19 cellular contexts compared by ENCODE assay signal in the genomic region with DNA sequence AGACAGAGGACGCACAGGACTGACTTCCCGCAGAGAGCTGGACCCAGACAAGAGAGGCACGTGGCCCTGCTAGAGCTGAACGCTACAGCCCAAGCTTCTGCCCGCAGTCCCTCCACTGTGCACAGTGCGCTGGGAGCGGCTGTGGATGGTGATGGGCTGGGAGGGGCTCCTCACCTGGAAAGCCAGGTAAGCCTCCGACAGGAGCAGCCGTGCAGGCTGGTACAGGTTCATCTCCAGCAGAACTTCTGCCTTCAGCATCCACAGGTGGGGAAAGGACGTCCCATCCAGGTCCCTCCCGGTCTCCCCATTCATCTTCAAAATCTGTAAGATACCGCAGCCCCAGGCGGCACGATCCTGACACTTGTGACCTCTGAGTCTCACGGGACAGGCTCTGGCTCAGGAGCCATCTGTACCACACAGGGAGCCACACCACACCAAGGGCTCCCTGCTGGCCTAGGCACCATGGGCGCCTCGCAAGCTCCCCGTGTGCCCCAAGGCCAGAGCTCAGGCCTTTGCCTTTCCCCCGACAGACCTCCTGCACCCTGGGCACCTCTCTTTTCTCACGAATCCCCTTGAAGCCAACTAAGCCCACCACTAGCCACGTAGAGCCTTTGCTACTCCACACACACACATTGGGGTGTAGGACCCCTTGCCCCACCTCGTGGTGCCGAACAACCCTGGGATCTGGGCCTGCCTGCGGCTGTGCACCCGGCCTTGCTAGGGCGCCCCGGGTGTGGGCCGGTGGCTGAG.
DNase-seq lines count a peak whose midpoint lies in the region; ATAC-seq, FAIRE-seq and TF ChIP-seq lines count a peak whose summit lies in the region.
"Had no signal": no experiment of that assay in that cellular context is flagged by ENCODE, and none has a peak within 500 bp of the region (broad histone marks: within the 10 kb centered on the region; RNA-seq: fewer than 3 reads in every experiment).

No MANE protein-coding gene starts in this region.

- DNase-seq in right lobe of liver (peak; percentile 4 to 35 (median 26)), HepG2 (ENCODE audit: low spot score) (no peak), cardiac septum (ENCODE audit: low spot score) (peak; percentile 72), posterior vena cava (ENCODE audit: low spot score) (peak; percentile 79), aorta (peak in 1 of 2 donors; percentile 65), NCI-H187 (lab: John Stamatoyannopoulos, UW) (no peak)
- DNase-seq: activated CD4-positive, alpha-beta T cell treated with anti-CD3 and anti-CD28 coated beads for 48 hours; CD4-positive, alpha-beta memory T cell; effector CD4-positive, alpha-beta T cell; NCI-H1436; NCI-H2171; NCI-H69; SW 1271 had no signal

- no peak overlapping the region for H2AFZ ChIP-seq in HepG2 (ENCODE audit: low read length)
- H2AFZ ChIP-seq: neural progenitor cell had no signal

- H3K36me3 ChIP-seq in right lobe of liver = no peaks in the 10 kb centered on the region
- no peaks in the 10 kb centered on the region for H3K36me3 ChIP-seq in HepG2 (replicated peaks in 1 of 2; ENCODE audit: control insufficient read depth in 1 of 2, insufficient read depth in 2 of 2, low read length in 2 of 2)
- no peaks in the 10 kb centered on the region for H3K36me3 ChIP-seq in aorta (ENCODE audit: control insufficient read depth in 1 of 2, insufficient read depth in 2 of 2, low read length in 1 of 2)
- H3K36me3 ChIP-seq: gastrocnemius medialis, neural progenitor cell had no signal

- no peak overlapping the region for H3K27ac ChIP-seq in right lobe of liver
- H3K27ac ChIP-seq in HepG2 (ENCODE audit: extremely low read length, insufficient read depth, low read length) = no peak overlapping the region
- H3K27ac ChIP-seq in aorta (ENCODE audit: low read depth in 1 of 2, low read length in 2 of 2) = no peak overlapping the region
- H3K27ac ChIP-seq: gastrocnemius medialis, HL-60, neural progenitor cell had no signal

- H4K20me1 ChIP-seq in HepG2 (ENCODE audit: insufficient read depth, low read length) = no peaks in the 10 kb centered on the region

- no TSS peak for BruUV-seq in HepG2 (replicated peaks; lab: Mats Ljungman, UMichigan)

- H3K4me2 ChIP-seq in HepG2 (ENCODE audit: low read depth, low read length) = no peak overlapping the region
- H3K4me2 ChIP-seq: neural progenitor cell had no signal

- no peak for TF ChIP-seq POLR2A in right lobe of liver (IDR thresholded peaks at IDR 0.05)
- TF ChIP-seq POLR2A in HepG2 (IDR thresholded peaks at IDR 0.05; ENCODE audit: insufficient read depth in 1 of 2, low read depth in 2 of 2, low read length in 2 of 2) = no peak

- no peak overlapping the region for H3K9ac ChIP-seq in HepG2 (ENCODE audit: insufficient read depth, low read depth, low read length)
- H3K9ac ChIP-seq: neural progenitor cell had no signal

- POLR2A ChIA-PET in HepG2 (lab: Yijun Ruan, JAX) = no interaction called here

- H3K4me1 ChIP-seq in right lobe of liver (no peaks in the 10 kb centered on the region), HepG2 (ENCODE audit: insufficient read depth, low read length) (peaks cover 12% of the 10 kb centered on the region), aorta (ENCODE audit: control insufficient read depth in 1 of 2, insufficient read depth in 2 of 2, low read length in 2 of 2) (no peaks in the 10 kb centered on the region)
- H3K4me1 ChIP-seq: gastrocnemius medialis, neural progenitor cell had no signal

- H3K9me3 ChIP-seq in right lobe of liver (no peaks in the 10 kb centered on the region), HepG2 (ENCODE audit: low read length) (no peaks in the 10 kb centered on the region), aorta (ENCODE audit: control insufficient read depth, low read length) (no peaks in the 10 kb centered on the region)
- H3K9me3 ChIP-seq: gastrocnemius medialis had no signal

- intact Hi-C loops in right lobe of liver (cut with DNase I) (no loop called here), HepG2 (cut with micrococcal nuclease; ENCODE audit: unreplicated experiment) (no loop called here), cardiac septum (cut with DNase I) (no loop called here), posterior vena cava (cut with DNase I) (loop anchor here in 1 of 2 donors (5.0 kb wide), 1 partner anchor 386 kb away; no protein-coding TSS in a partner anchor), aorta (cut with DNase I) (no loop called here)

- in situ Hi-C loops in HepG2 (cut with HindIII; ENCODE audit: extremely low pct_ligation_motif_present, low pct_unique_long_range_greater_than_20kb) = no loop called here

- H3K27me3 ChIP-seq in right lobe of liver = no peaks in the 10 kb centered on the region
- H3K27me3 ChIP-seq in HepG2 (ENCODE audit: control insufficient read depth in 1 of 2, insufficient read depth in 2 of 2, low read length in 2 of 2) = peaks cover 3 to 20% of the 10 kb centered on the region in 2 experiments; a peak in 3 of 5 replicates
- H3K27me3 ChIP-seq in aorta (ENCODE audit: control insufficient read depth in 1 of 2, insufficient read depth in 2 of 2, low read length in 1 of 2) = no peaks in the 10 kb centered on the region
- H3K27me3 ChIP-seq: neural progenitor cell had no signal

- TF ChIP-seq EP300 in HepG2 (IDR thresholded peaks at IDR 0.05; ENCODE audit: low read depth in 2 of 2, low read length in 2 of 2) (no peak), HepG2 (CRISPR knock-in tag; IDR thresholded peaks at IDR 0.05; ENCODE audit: borderline replicate concordance) (no peak)

- no peak for TF ChIP-seq RAD21 in HepG2 (CRISPR knock-in tag; IDR thresholded peaks at IDR 0.05)

- ATAC-seq in right lobe of liver (no peak), HepG2 (no peak), aorta (ENCODE audit: low FRiP score) (peak; percentile 24), GM18498 (IDR thresholded peaks at IDR 0.05; ENCODE audit: unreplicated experiment) (no peak)
- ATAC-seq: esophagus mucosa, gastrocnemius medialis, left colon had no signal

- no peak for TF ChIP-seq CTCF in right lobe of liver (IDR thresholded peaks at IDR 0.05)
- TF ChIP-seq CTCF in HepG2 (CRISPR knock-in tag; IDR thresholded peaks at IDR 0.05) = no peak

- FAIRE-seq in HepG2 (lab: Jason Lieb, UNC) = no peak

- WGBS in right lobe of liver (ENCODE audit: insufficient coverage, low coverage, low lambda C conversion rate, missing lambda C conversion rate) = 57% methylated on average over 8 of the region's 28 CpGs
- 52% methylated on average over 15 of the region's 28 CpGs for WGBS in HepG2 (ENCODE audit: low lambda C conversion rate)
- WGBS in aorta, 2 donors = 90 to 91% methylated on average over 28 of the region's 28 CpGs

- H3K79me2 ChIP-seq in HepG2 (ENCODE audit: insufficient read depth, low read length) = no peaks in the 10 kb centered on the region

- H3K4me3 ChIP-seq in right lobe of liver = no peak overlapping the region
- no peak overlapping the region for H3K4me3 ChIP-seq in HepG2 (replicated peaks in 1 of 3; ENCODE audit: insufficient read depth in 1 of 3, low read depth in 2 of 3, low read length in 3 of 3)
- no peak overlapping the region for H3K4me3 ChIP-seq in aorta (ENCODE audit: low read length in 2 of 2)
- H3K4me3 ChIP-seq: gastrocnemius medialis, neural progenitor cell had no signal

- CTCF ChIA-PET in HepG2 (lab: Yijun Ruan, JAX; ENCODE audit: low intra/inter-chr PET ratio, low total read pairs) = no interaction called here

TF ChIP-seq in HepG2, 621 proteins besides CTCF, POLR2A, EP300 and RAD21 (continues in another document):
- TF ChIP-seq, protein P1, sequence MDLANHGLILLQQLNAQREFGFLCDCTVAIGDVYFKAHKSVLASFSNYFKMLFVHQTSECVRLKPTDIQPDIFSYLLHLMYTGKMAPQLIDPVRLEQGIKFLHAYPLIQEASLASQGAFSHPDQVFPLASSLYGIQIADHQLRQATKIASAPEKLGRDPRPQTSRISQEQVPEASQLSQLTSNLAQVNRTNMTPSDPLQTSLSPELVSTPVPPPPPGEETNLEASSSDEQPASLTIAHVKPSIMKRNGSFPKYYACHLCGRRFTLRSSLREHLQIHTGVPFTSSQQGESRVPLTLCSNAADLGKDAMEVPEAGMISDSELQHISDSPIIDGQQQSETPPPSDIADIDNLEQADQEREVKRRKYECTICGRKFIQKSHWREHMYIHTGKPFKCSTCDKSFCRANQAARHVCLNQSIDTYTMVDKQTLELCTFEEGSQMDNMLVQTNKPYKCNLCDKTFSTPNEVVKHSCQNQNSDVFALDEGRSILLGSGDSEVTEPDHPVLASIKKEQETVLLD (CRISPR knock-in tag; IDR thresholded peaks at IDR 0.05; ENCODE audit: low read depth) = no peak
- TF ChIP-seq ZNF121 (CRISPR knock-in tag; IDR thresholded peaks at IDR 0.05) (no peak), CHD4 (IDR thresholded peaks at IDR 0.05; ENCODE audit: borderline replicate concordance, low read length) (no peak), ZNF552 (CRISPR knock-in tag; IDR thresholded peaks at IDR 0.05; ENCODE audit: borderline replicate concordance) (no peak)

Comparison
In these comparisons a context has a peak if more than half of its experiments do, and no peak if none do; other contexts are left out.
1. DNase-seq: peak in right lobe of liver (3 of 3), cardiac septum (single experiment) and posterior vena cava (single experiment); none in HepG2 (single experiment) and NCI-H187 (0 of 2).